Comparison of ENCODE assay signal across 8 cellular contexts in genomic region chr17:1724351-1724868, GRCh38. TPM values are rescaled to one million over a fixed set of nuclear protein-coding genes. Genes with fewer than 3 reads are reported as not detected.
A peak's percentile ranks its signal among the peaks of the same experiment; 100 is the strongest.
DNase-seq lines count a peak whose midpoint lies in the region; ATAC-seq and TF ChIP-seq lines count a peak whose summit lies in the region.

Gene WDR81 (plus strand): TSS chr17:1724704. CDS start chr17:1724960, 256 bp downstream.

- H3K27ac Mint-ChIP-seq in activated CD8-positive, alpha-beta T cell treated with anti-CD3 and anti-CD28 coated beads, Interleukin-2, amount 10 ng/mL, durations not matched to agents 7 days and 5 days = peak within 1 kb of the TSS; percentile 82

- peaks cover 42% of the 10 kb centered on the region for H3K4me1 Mint-ChIP-seq in activated CD8-positive, alpha-beta T cell treated with anti-CD3 and anti-CD28 coated beads, Interleukin-2, amount 10 ng/mL, durations not matched to agents 7 days and 5 days (ENCODE audit: low read depth)

- POLR2A ChIA-PET in activated CD8-positive, alpha-beta T cell treated with anti-CD3 and anti-CD28 coated beads, Interleukin-2, amount 10 ng/mL, durations not matched to agents 7 days and 5 days (lab: Charles Lee) = interaction anchor here (0.7 to 2.5 kb wide), 7 partner anchors 8 to 172 kb away, joined by 3 to 13 read pairs (median 4); partner anchors contain the start of gene SMYD4

- peak within 1 kb of the TSS; percentile 84 for H3K4me3 ChIP-seq in lower leg skin (ENCODE audit: low read depth, poor library complexity, severe bottlenecking)

- H3K4me3 Mint-ChIP-seq in activated CD8-positive, alpha-beta T cell treated with anti-CD3 and anti-CD28 coated beads, Interleukin-2, amount 10 ng/mL, durations not matched to agents 7 days and 5 days = peak within 1 kb of the TSS; percentile 77

- H3K36me3 Mint-ChIP-seq in activated CD8-positive, alpha-beta T cell treated with anti-CD3 and anti-CD28 coated beads, Interleukin-2, amount 10 ng/mL, durations not matched to agents 7 days and 5 days (ENCODE audit: low read depth) = peaks cover 18% of the 10 kb centered on the region

- intact Hi-C loops in lower leg skin (cut with DNase I; ENCODE audit: low total_unique reads) = loop anchor here (5.0 to 10.0 kb wide), 2 partner anchors 58 to 150 kb away; no protein-coding TSS in a partner anchor

- no peak for TF ChIP-seq CTCF in lower leg skin (IDR thresholded peaks at IDR 0.05)

- ATAC-seq in HG03045 (IDR thresholded peaks at IDR 0.05; ENCODE audit: unreplicated experiment) = peak; percentile 55
- peak; percentile 79 for ATAC-seq in activated CD8-positive, alpha-beta T cell treated with anti-CD3 and anti-CD28 coated beads, Interleukin-2, amount 10 ng/mL, durations not matched to agents 7 days and 5 days

- DNase-seq in DMS 273 (lab: John Stamatoyannopoulos, UW; ENCODE audit: unreplicated experiment) (peak; percentile 90), DMS 273 treated with DMSO at 0.1 percent for 48 hours (lab: John Stamatoyannopoulos, UW) (no peak), NCI-H748 treated with DMSO at 0.1 percent for 48 hours (lab: John Stamatoyannopoulos, UW) (peak; percentile 69), ecto neural progenitor cell (ENCODE audit: low spot score) (peak; percentile 97), lower leg skin (ENCODE audit: low spot score in 2 of 2) (peak; percentile 91 to 99)
- DNase-seq in activated CD8-positive, alpha-beta T cell treated with anti-CD3 and anti-CD28 coated beads, Interleukin-2, amount 10 ng/mL, durations not matched to agents 7 days and 5 days = peak; percentile 94
- peak; percentile 89 for DNase-seq in stimulated activated CD4-positive, alpha-beta T cell treated with anti-CD3 and anti-CD28 coated beads, Interleukin-4, amount 100 ng/mL, for 24 hours

- CTCF ChIA-PET in activated CD8-positive, alpha-beta T cell treated with anti-CD3 and anti-CD28 coated beads, Interleukin-2, amount 10 ng/mL, durations not matched to agents 7 days and 5 days (lab: Charles Lee) = interaction anchor here (0.7 to 7.0 kb wide), 3 partner anchors 8 to 145 kb away, joined by 3 to 44 read pairs (median 7); no protein-coding TSS in a partner anchor

- no peaks in the 10 kb centered on the region for H3K9me3 Mint-ChIP-seq in activated CD8-positive, alpha-beta T cell treated with anti-CD3 and anti-CD28 coated beads, Interleukin-2, amount 10 ng/mL, durations not matched to agents 7 days and 5 days (ENCODE audit: insufficient read depth)

- no peaks in the 10 kb centered on the region for H3K27me3 Mint-ChIP-seq in activated CD8-positive, alpha-beta T cell treated with anti-CD3 and anti-CD28 coated beads, Interleukin-2, amount 10 ng/mL, durations not matched to agents 7 days and 5 days (ENCODE audit: low read depth)

- 0% methylated on average over 38 of the region's 57 CpGs; no CpG with 5 or more reads in 1 of the 2 donors for WGBS in lower leg skin, 2 donors

- TF ChIP-seq POLR2A in lower leg skin (IDR thresholded peaks at IDR 0.05) = no peak

RNA-seq across cellular contexts. Expression of gene WDR81, which starts in this region (rescaled TPM):
- total RNA-seq in activated CD8-positive, alpha-beta T cell treated with anti-CD3 and anti-CD28 coated beads, Interleukin-2, amount 10 ng/mL, durations not matched to agents 7 days and 5 days = 10 to 100 TPM; 29.4 to 30.8 TPM
- total RNA-seq in lower leg skin = 10 to 100 TPM; 42.9 to 64.4 (median 49.2) TPM
